8 cellular contexts compared by ENCODE assay signal in genomic region chr1:50774759-50775351, GRCh38.
DNase-seq lines count a peak whose midpoint lies in the region; ATAC-seq and TF ChIP-seq lines count a peak whose summit lies in the region.

No MANE protein-coding gene starts in this region.

- intact Hi-C loops in colonic mucosa (cut with DNase I): loop anchor here (5.0 to 10.0 kb wide), 2 partner anchors 280 to 417 kb away; no protein-coding TSS in a partner anchor

- H3K36me3 ChIP-seq in colonic mucosa: no peaks in the 10 kb centered on the region

- H3K4me3 ChIP-seq in colonic mucosa: no peak overlapping the region

- no peaks in the 10 kb centered on the region for H3K9me3 ChIP-seq in colonic mucosa

- no peak overlapping the region for H3K27ac ChIP-seq in colonic mucosa

- peak; percentile 77 for TF ChIP-seq CTCF in colonic mucosa (IDR thresholded peaks at IDR 0.05)

- no peaks in the 10 kb centered on the region for H3K27me3 ChIP-seq in colonic mucosa

- no peaks in the 10 kb centered on the region for H3K4me1 ChIP-seq in colonic mucosa

- no peak overlapping the region for H3K9ac ChIP-seq in colonic mucosa (ENCODE audit: low read depth in 2 of 2, low read length in 2 of 2)

- DNase-seq in EL (peak; percentile 54), HuH-7.5 (ENCODE audit: low spot score) (peak; percentile 6), NOMO-1 treated with dmso at 0.1 percent for 144 hours (lab: John Stamatoyannopoulos, UW; ENCODE audit: unreplicated experiment) (peak; percentile 25), colonic mucosa (no peak), lung microvascular endothelial cell (ENCODE audit: low read depth in 2 of 2) (peak; percentile 70 to 85)

- ATAC-seq in GM21515 (IDR thresholded peaks at IDR 0.05; ENCODE audit: unreplicated experiment) (no peak), HG02588 (IDR thresholded peaks at IDR 0.05; ENCODE audit: unreplicated experiment) (no peak), GM18520 (IDR thresholded peaks at IDR 0.05; ENCODE audit: unreplicated experiment) (no peak)
